ENCODE assay signal across 1 cellular context in the genomic region with DNA sequence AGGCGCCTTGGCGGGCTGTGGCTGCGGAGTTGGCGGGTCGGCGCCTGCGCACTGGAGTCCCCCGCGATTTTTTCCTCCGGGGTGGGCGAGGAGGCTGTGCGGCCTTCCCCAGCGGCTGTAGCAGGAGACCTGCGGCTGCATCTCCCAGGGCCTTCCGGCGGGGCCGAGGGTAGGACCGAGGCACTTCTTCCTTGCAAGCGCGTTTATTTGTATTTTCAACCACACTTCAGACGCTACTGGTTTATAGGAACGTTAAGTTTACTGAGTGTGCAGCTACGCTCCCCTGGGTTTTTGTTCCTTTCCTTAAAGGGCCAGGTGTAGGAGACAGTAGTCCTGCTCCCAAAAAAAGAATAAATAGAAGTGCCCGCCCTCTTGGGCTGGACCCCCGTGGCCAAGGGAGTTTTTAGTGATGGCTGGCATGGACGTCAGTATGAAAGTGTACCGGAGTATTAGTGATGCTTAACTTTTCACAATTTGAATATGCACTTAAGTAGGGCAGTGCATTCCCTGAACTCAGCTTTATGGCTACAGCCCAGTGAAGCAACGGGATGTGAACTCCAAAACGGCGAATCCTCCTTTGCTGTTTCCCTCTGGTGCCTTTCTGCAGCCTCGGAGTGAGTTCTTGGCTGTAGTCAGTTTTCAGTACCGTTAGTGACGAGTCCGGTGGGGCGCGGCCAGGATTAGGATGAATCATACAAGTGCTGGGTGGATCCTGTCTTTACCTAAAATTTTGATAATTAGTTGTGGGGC.
TF ChIP-seq lines count a peak whose summit lies in the region.

No MANE protein-coding gene starts in this region.

TF ChIP-seq in HepG2, 621 proteins besides CTCF, POLR2A, EP300 and RAD21 (continued from another document and continues in another):
- TF ChIP-seq ZHX2 (IDR thresholded peaks at IDR 0.05; ENCODE audit: low read depth) (no peak), ZHX2 (CRISPR knock-in tag; IDR thresholded peaks at IDR 0.05; ENCODE audit: borderline replicate concordance) (no peak; the same call in 1 of the 2 replicates), FOXA3 (CRISPR knock-in tag; IDR thresholded peaks at IDR 0.05) (no peak), JUNB (CRISPR knock-in tag; IDR thresholded peaks at IDR 0.05; ENCODE audit: borderline replicate concordance) (peak; percentile 15; the same call in 1 of the 2 replicates), ZNF792 (CRISPR knock-in tag; IDR thresholded peaks at IDR 0.05) (peak; percentile 8; the same call in 1 of the 2 replicates), ZFP41 (CRISPR knock-in tag; IDR thresholded peaks at IDR 0.05; ENCODE audit: borderline replicate concordance) (0 out of 2 replicates have a peak, but pooled peaks have one; percentile 36), CEBPZ (IDR thresholded peaks at IDR 0.05; ENCODE audit: low read length) (no peak), SUZ12 (IDR thresholded peaks at IDR 0.05; ENCODE audit: low read depth, low read length) (no peak), ZSCAN30 (CRISPR knock-in tag; IDR thresholded peaks at IDR 0.05) (peak; percentile 87; the same call in 1 of the 2 replicates), CAMTA2 (CRISPR knock-in tag; IDR thresholded peaks at IDR 0.05; ENCODE audit: borderline replicate concordance) (peak; percentile 97), ZNF839 (CRISPR knock-in tag; IDR thresholded peaks at IDR 0.05; ENCODE audit: borderline replicate concordance) (no peak), MXI1 (IDR thresholded peaks at IDR 0.05; ENCODE audit: borderline replicate concordance, low read depth, low read length) (peak; percentile 20; the same call in 1 of the 3 replicates), ELF4 (CRISPR knock-in tag; IDR thresholded peaks at IDR 0.05; ENCODE audit: borderline replicate concordance) (no peak), ZNF225 (CRISPR knock-in tag; IDR thresholded peaks at IDR 0.05) (peak; percentile 28; the same call in 1 of the 2 replicates), KLF11 (CRISPR knock-in tag; IDR thresholded peaks at IDR 0.05) (peak; percentile 37), ZNF333 (CRISPR knock-in tag; IDR thresholded peaks at IDR 0.05; ENCODE audit: borderline replicate concordance) (no peak), HNF1A (IDR thresholded peaks at IDR 0.05; ENCODE audit: low read depth) (no peak), HNF1A (CRISPR knock-in tag; IDR thresholded peaks at IDR 0.05; ENCODE audit: borderline replicate concordance) (peak; percentile 12; the same call in 1 of the 2 replicates), ZNF17 (CRISPR knock-in tag; IDR thresholded peaks at IDR 0.05) (0 out of 2 replicates have a peak, but pooled peaks have one; percentile 75), HOXA5 (CRISPR knock-in tag; IDR thresholded peaks at IDR 0.05) (peak; percentile 64; the same call in 1 of the 2 replicates), NFKBIZ (CRISPR knock-in tag; IDR thresholded peaks at IDR 0.05) (0 out of 2 replicates have a peak, but pooled peaks have one; percentile 0), FOXO4 (CRISPR knock-in tag; conservative IDR thresholded peaks at IDR 0.05) (0 out of 2 replicates have a peak, but pooled peaks have one; percentile 57), HNRNPK (IDR thresholded peaks at IDR 0.05; ENCODE audit: low read depth, low read length, poor library complexity, severe bottlenecking) (peak; percentile 57), TP53 (CRISPR knock-in tag; conservative IDR thresholded peaks at IDR 0.05) (no peak), TFE3 (CRISPR knock-in tag; IDR thresholded peaks at IDR 0.05) (no peak), RFXAP (CRISPR knock-in tag; IDR thresholded peaks at IDR 0.05; ENCODE audit: borderline replicate concordance) (0 out of 2 replicates have a peak, but pooled peaks have one; percentile 90)
- TF ChIP-seq, protein P1, sequence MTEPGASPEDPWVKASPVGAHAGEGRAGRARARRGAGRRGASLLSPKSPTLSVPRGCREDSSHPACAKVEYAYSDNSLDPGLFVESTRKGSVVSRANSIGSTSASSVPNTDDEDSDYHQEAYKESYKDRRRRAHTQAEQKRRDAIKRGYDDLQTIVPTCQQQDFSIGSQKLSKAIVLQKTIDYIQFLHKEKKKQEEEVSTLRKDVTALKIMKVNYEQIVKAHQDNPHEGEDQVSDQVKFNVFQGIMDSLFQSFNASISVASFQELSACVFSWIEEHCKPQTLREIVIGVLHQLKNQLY (CRISPR knock-in tag; IDR thresholded peaks at IDR 0.05): no peak
- TF ChIP-seq, protein P2, sequence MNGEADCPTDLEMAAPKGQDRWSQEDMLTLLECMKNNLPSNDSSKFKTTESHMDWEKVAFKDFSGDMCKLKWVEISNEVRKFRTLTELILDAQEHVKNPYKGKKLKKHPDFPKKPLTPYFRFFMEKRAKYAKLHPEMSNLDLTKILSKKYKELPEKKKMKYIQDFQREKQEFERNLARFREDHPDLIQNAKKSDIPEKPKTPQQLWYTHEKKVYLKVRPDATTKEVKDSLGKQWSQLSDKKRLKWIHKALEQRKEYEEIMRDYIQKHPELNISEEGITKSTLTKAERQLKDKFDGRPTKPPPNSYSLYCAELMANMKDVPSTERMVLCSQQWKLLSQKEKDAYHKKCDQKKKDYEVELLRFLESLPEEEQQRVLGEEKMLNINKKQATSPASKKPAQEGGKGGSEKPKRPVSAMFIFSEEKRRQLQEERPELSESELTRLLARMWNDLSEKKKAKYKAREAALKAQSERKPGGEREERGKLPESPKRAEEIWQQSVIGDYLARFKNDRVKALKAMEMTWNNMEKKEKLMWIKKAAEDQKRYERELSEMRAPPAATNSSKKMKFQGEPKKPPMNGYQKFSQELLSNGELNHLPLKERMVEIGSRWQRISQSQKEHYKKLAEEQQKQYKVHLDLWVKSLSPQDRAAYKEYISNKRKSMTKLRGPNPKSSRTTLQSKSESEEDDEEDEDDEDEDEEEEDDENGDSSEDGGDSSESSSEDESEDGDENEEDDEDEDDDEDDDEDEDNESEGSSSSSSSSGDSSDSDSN (CRISPR knock-in tag; IDR thresholded peaks at IDR 0.05): peak; percentile 62
- TF ChIP-seq, protein P3, sequence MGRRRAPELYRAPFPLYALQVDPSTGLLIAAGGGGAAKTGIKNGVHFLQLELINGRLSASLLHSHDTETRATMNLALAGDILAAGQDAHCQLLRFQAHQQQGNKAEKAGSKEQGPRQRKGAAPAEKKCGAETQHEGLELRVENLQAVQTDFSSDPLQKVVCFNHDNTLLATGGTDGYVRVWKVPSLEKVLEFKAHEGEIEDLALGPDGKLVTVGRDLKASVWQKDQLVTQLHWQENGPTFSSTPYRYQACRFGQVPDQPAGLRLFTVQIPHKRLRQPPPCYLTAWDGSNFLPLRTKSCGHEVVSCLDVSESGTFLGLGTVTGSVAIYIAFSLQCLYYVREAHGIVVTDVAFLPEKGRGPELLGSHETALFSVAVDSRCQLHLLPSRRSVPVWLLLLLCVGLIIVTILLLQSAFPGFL (CRISPR knock-in tag; IDR thresholded peaks at IDR 0.05): no peak
